In the genomic region with DNA sequence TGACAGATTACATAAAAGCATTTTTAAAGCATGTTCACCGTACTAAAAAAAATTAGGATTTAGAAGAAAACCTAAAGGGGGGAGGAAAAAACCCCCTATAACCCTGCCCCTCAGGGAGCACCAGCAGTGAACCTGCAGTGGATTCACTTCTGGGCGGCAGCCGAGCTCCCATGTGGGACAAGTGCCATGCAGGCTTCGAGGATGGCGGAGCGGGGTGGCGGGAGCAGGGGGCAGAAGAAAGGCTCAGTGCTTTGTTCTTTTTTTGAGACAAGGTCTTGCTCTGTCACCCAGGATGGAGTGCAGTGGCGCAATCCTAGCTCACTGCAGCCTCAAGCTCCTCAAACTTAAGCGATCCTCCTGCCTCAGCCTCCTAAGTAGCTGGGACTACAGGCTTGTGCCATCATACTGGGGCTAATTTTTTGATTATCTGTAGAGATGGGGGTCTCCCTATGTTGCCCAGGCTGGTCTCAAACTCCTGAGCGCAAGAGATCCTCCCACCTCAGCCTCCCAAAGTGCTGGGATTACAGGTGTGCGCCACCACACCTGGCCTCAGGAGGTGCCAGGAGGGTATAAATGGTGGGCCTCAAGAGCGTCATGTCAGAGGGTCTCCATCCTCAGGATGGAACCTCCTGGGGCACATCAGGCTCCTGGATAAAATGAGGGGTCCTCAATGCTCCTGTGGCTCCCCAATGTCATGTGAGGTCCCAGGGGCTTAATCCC, we compare ENCODE assay signal across 1 cellular context.
TF ChIP-seq lines count a peak whose summit lies in the region.

No MANE protein-coding gene starts in this region.

TF ChIP-seq in K562, 482 proteins besides CTCF, POLR2A, EP300 and RAD21 (continued from another document):
- TF ChIP-seq, protein P1, sequence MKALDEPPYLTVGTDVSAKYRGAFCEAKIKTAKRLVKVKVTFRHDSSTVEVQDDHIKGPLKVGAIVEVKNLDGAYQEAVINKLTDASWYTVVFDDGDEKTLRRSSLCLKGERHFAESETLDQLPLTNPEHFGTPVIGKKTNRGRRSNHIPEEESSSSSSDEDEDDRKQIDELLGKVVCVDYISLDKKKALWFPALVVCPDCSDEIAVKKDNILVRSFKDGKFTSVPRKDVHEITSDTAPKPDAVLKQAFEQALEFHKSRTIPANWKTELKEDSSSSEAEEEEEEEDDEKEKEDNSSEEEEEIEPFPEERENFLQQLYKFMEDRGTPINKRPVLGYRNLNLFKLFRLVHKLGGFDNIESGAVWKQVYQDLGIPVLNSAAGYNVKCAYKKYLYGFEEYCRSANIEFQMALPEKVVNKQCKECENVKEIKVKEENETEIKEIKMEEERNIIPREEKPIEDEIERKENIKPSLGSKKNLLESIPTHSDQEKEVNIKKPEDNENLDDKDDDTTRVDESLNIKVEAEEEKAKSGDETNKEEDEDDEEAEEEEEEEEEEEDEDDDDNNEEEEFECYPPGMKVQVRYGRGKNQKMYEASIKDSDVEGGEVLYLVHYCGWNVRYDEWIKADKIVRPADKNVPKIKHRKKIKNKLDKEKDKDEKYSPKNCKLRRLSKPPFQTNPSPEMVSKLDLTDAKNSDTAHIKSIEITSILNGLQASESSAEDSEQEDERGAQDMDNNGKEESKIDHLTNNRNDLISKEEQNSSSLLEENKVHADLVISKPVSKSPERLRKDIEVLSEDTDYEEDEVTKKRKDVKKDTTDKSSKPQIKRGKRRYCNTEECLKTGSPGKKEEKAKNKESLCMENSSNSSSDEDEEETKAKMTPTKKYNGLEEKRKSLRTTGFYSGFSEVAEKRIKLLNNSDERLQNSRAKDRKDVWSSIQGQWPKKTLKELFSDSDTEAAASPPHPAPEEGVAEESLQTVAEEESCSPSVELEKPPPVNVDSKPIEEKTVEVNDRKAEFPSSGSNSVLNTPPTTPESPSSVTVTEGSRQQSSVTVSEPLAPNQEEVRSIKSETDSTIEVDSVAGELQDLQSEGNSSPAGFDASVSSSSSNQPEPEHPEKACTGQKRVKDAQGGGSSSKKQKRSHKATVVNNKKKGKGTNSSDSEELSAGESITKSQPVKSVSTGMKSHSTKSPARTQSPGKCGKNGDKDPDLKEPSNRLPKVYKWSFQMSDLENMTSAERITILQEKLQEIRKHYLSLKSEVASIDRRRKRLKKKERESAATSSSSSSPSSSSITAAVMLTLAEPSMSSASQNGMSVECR (CRISPR knock-in tag; IDR thresholded peaks at IDR 0.05): 0 out of 2 replicates have a peak, but pooled peaks have one; percentile 19
- TF ChIP-seq HES1 (IDR thresholded peaks at IDR 0.05; ENCODE audit: low read depth) (no peak), KAT7 (CRISPR knock-in tag; IDR thresholded peaks at IDR 0.05; ENCODE audit: borderline replicate concordance) (no peak), ARID1B (IDR thresholded peaks at IDR 0.05) (no peak), ZSCAN32 (CRISPR knock-in tag; IDR thresholded peaks at IDR 0.05) (0 out of 2 replicates have a peak, but pooled peaks have one; percentile 7), CBX5 (IDR thresholded peaks at IDR 0.05; ENCODE audit: borderline replicate concordance, low read depth) (no peak), KLF6 (CRISPR knock-in tag; IDR thresholded peaks at IDR 0.05; ENCODE audit: borderline replicate concordance) (no peak), HOMEZ (CRISPR knock-in tag; IDR thresholded peaks at IDR 0.05) (0 out of 2 replicates have a peak, but pooled peaks have one; percentile 43), CCAR2 (IDR thresholded peaks at IDR 0.05; ENCODE audit: low read depth, low read length) (no peak), KDM4B (IDR thresholded peaks at IDR 0.05; ENCODE audit: borderline replicate concordance in 2 of 2, low read depth in 1 of 2) (no peak), WHSC1 (IDR thresholded peaks at IDR 0.05; ENCODE audit: low read length) (no peak), ZNF764 (CRISPR knock-in tag; IDR thresholded peaks at IDR 0.05; ENCODE audit: low read depth) (no peak), E2F3 (CRISPR knock-in tag; IDR thresholded peaks at IDR 0.05) (0 out of 2 replicates have a peak, but pooled peaks have one; percentile 21), NR4A1 (CRISPR knock-in tag; IDR thresholded peaks at IDR 0.05) (0 out of 2 replicates have a peak, but pooled peaks have one; percentile 60), NR4A1 (tag; IDR thresholded peaks at IDR 0.05) (no peak), CBX1 (IDR thresholded peaks at IDR 0.05; ENCODE audit: low read depth) (no peak), POLR2AphosphoS2 (IDR thresholded peaks at IDR 0.05; ENCODE audit: low read length) (peak; percentile 72; the same call in 1 of the 2 replicates), THRAP3 (IDR thresholded peaks at IDR 0.05; ENCODE audit: borderline replicate concordance) (no peak), POU5F1 (IDR thresholded peaks at IDR 0.05; ENCODE audit: borderline replicate concordance, low read depth, low read length, partially characterized antibody) (no peak), ZNF12 (CRISPR knock-in tag; IDR thresholded peaks at IDR 0.05) (no peak), HNRNPL (IDR thresholded peaks at IDR 0.05; ENCODE audit: low read depth, low read length) (no peak), CREB3L1 (IDR thresholded peaks at IDR 0.05; ENCODE audit: borderline replicate concordance, low read depth) (no peak), NFATC3 (IDR thresholded peaks at IDR 0.05) (no peak), ZNF583 (CRISPR knock-in tag; IDR thresholded peaks at IDR 0.05) (0 out of 2 replicates have a peak, but pooled peaks have one; percentile 29), GABPB1 (CRISPR knock-in tag; IDR thresholded peaks at IDR 0.05) (no peak), HDAC1 (IDR thresholded peaks at IDR 0.05) (no peak), SNAPC5 (CRISPR knock-in tag; IDR thresholded peaks at IDR 0.05) (no peak), RB1 (IDR thresholded peaks at IDR 0.05; ENCODE audit: low read depth) (no peak), SRSF1 (IDR thresholded peaks at IDR 0.05; ENCODE audit: low read depth, low read length) (no peak), ZBTB7A (IDR thresholded peaks at IDR 0.05; ENCODE audit: borderline replicate concordance, control insufficient read depth, low read depth, low read length) (0 out of 2 replicates have a peak, but pooled peaks have one; percentile 45), CHD2 (IDR thresholded peaks at IDR 0.05; ENCODE audit: low read depth, low read length) (no peak), GATAD2A (IDR thresholded peaks at IDR 0.05) (no peak), DPF2 (IDR thresholded peaks at IDR 0.05) (no peak), PRDM10 (IDR thresholded peaks at IDR 0.05; ENCODE audit: partially characterized antibody) (no peak), ZNF76 (CRISPR knock-in tag; IDR thresholded peaks at IDR 0.05; ENCODE audit: borderline replicate concordance) (0 out of 2 replicates have a peak, but pooled peaks have one; percentile 11), TARDBP (IDR thresholded peaks at IDR 0.05) (no peak), SP2 (IDR thresholded peaks at IDR 0.05; ENCODE audit: extremely low read depth, low read depth, low read length, poor library complexity, severe bottlenecking) (no peak), KAT2B (IDR thresholded peaks at IDR 0.05; ENCODE audit: low read depth, low read length) (no peak), ZNF785 (CRISPR knock-in tag; IDR thresholded peaks at IDR 0.05) (peak; percentile 10; the same call in 1 of the 2 replicates), CBX3 (IDR thresholded peaks at IDR 0.05; ENCODE audit: borderline replicate concordance in 1 of 2, low read length in 2 of 2) (no peak), NR2F6 (CRISPR knock-in tag; IDR thresholded peaks at IDR 0.05) (no peak)
- TF ChIP-seq, protein P2, sequence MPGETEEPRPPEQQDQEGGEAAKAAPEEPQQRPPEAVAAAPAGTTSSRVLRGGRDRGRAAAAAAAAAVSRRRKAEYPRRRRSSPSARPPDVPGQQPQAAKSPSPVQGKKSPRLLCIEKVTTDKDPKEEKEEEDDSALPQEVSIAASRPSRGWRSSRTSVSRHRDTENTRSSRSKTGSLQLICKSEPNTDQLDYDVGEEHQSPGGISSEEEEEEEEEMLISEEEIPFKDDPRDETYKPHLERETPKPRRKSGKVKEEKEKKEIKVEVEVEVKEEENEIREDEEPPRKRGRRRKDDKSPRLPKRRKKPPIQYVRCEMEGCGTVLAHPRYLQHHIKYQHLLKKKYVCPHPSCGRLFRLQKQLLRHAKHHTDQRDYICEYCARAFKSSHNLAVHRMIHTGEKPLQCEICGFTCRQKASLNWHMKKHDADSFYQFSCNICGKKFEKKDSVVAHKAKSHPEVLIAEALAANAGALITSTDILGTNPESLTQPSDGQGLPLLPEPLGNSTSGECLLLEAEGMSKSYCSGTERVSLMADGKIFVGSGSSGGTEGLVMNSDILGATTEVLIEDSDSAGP (CRISPR knock-in tag; IDR thresholded peaks at IDR 0.05): no peak
- TF ChIP-seq, protein P3, sequence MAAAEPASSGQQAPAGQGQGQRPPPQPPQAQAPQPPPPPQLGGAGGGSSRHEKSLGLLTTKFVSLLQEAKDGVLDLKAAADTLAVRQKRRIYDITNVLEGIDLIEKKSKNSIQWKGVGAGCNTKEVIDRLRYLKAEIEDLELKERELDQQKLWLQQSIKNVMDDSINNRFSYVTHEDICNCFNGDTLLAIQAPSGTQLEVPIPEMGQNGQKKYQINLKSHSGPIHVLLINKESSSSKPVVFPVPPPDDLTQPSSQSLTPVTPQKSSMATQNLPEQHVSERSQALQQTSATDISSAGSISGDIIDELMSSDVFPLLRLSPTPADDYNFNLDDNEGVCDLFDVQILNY (CRISPR knock-in tag; IDR thresholded peaks at IDR 0.05): no peak
